ENCODE assay signal across 2 cellular contexts in genomic region chr4:91630764-91631163, GRCh38.
TF ChIP-seq lines count a peak whose summit lies in the region.

No MANE protein-coding gene starts in this region.

TF ChIP-seq in GM23338, 12 proteins besides CTCF, POLR2A, EP300 and RAD21 (continued from another document):
- TF ChIP-seq ETS1 (IDR thresholded peaks at IDR 0.05), result no peak
- no peak for TF ChIP-seq EZH2phosphoT487 (IDR thresholded peaks at IDR 0.05; ENCODE audit: unreplicated experiment)
- peak; percentile 64 for TF ChIP-seq POLR2AphosphoS5 (IDR thresholded peaks at IDR 0.05; ENCODE audit: low read depth)

TF ChIP-seq in WTC11, 78 proteins besides CTCF, POLR2A, EP300 and RAD21 (continued from another document):
- TF ChIP-seq ZNF425 (CRISPR knock-in tag; conservative IDR thresholded peaks at IDR 0.05), result peak; percentile 92
- no peak for TF ChIP-seq ZNF219 (CRISPR knock-in tag; IDR thresholded peaks at IDR 0.05; ENCODE audit: borderline replicate concordance)
- no peak for TF ChIP-seq SMAD4 (CRISPR knock-in tag; IDR thresholded peaks at IDR 0.05)
- TF ChIP-seq FOXP4 (CRISPR knock-in tag; IDR thresholded peaks at IDR 0.05), result no peak
- no peak for TF ChIP-seq ETV6 (CRISPR knock-in tag; IDR thresholded peaks at IDR 0.05)
- TF ChIP-seq ZMAT4 (CRISPR knock-in tag; IDR thresholded peaks at IDR 0.05), result 0 out of 2 replicates have a peak, but pooled peaks have one; percentile 31
- no peak for TF ChIP-seq E2F5 (CRISPR knock-in tag; IDR thresholded peaks at IDR 0.05)
- TF ChIP-seq ZNF532 (CRISPR knock-in tag; IDR thresholded peaks at IDR 0.05; ENCODE audit: borderline replicate concordance), result no peak
- no peak for TF ChIP-seq RORB (CRISPR knock-in tag; IDR thresholded peaks at IDR 0.05)
- 0 out of 2 replicates have a peak, but pooled peaks have one; percentile 1 for TF ChIP-seq EMX1 (CRISPR knock-in tag; IDR thresholded peaks at IDR 0.05)
